16 cellular contexts compared by ENCODE assay signal in genomic region chr2:158172719-158173118, GRCh38.
"Had no signal": no experiment of that assay in that cellular context is flagged by ENCODE, and none has a peak within 500 bp of the region (broad histone marks: within the 10 kb centered on the region; RNA-seq: fewer than 3 reads in every experiment).

No MANE protein-coding gene starts in this region.

- H3K36me3 ChIP-seq: MG63 had no signal

- H3K9me3 ChIP-seq: MG63 had no signal

- ATAC-seq: Panc1, PC-3 had no signal

- H3K27me3 ChIP-seq: MG63 had no signal

- DNase-seq: IMR-90, Karpas-422, KG1, MG63, NCI-H1092 treated with DMSO at 0.1 percent for 48 hours, NCI-H1436, NCI-H187, NCI-H2029, NCI-H2081 treated with DMSO at 0.1 percent for 48 hours, NCI-H2227 treated with DMSO at 0.1 percent for 48 hours, NCI-H526, NCI-H748 treated with DMSO at 0.1 percent for 48 hours, PC-3, SHP77 had no signal

- H3K4me3 ChIP-seq: MG63 had no signal

- H3K27ac ChIP-seq: RWPE1 had no signal
